In genomic region chr12:111434680-111435338, GRCh38 we compare ENCODE assay signal across 8 cellular contexts. TPM values are rescaled to one million over a fixed set of nuclear protein-coding genes. Genes with fewer than 3 reads are reported as not detected.
DNase-seq lines count a peak whose midpoint lies in the region; ATAC-seq and TF ChIP-seq lines count a peak whose summit lies in the region.

No MANE protein-coding gene starts in this region.

- H3K36me3 ChIP-seq in esophagus muscularis mucosa (peaks cover 0 to 3% (median 0%) of the 10 kb centered on the region in 4 donors), prostate gland (no peaks in the 10 kb centered on the region), upper lobe of right lung (no peaks in the 10 kb centered on the region)

- no peak for TF ChIP-seq EP300 in esophagus muscularis mucosa (IDR thresholded peaks at IDR 0.05)

- ATAC-seq in upper lobe of right lung = peak; percentile 45

- H3K27me3 ChIP-seq in esophagus muscularis mucosa = no peaks in the 10 kb centered on the region
- H3K27me3 ChIP-seq in prostate gland (replicated peaks; ENCODE audit: insufficient read depth) = no peaks in the 10 kb centered on the region
- no peaks in the 10 kb centered on the region for H3K27me3 ChIP-seq in upper lobe of right lung

- H3K27ac ChIP-seq in esophagus muscularis mucosa (replicated peaks in 1 of 4) (peak overlapping the region; percentile 47 to 71 (median 62)), prostate gland (peak overlapping the region; percentile 44 to 57), upper lobe of right lung (peak overlapping the region; percentile 74)

- H3K4me3 ChIP-seq in esophagus muscularis mucosa (peak overlapping the region; percentile 13 to 26 (median 23)), prostate gland (no peak overlapping the region), upper lobe of right lung (no peak overlapping the region)

- H3K4me1 ChIP-seq in esophagus muscularis mucosa (peaks cover 96 to 100% (median 98%) of the 10 kb centered on the region in 4 donors), prostate gland (replicated peaks) (peaks cover 3% of the 10 kb centered on the region), upper lobe of right lung (peaks cover 95% of the 10 kb centered on the region)

- DNase-seq in G401 (ENCODE audit: low spot score) (peak; percentile 69), H4 (ENCODE audit: low spot score) (peak; percentile 43), NCI-H2196 (lab: John Stamatoyannopoulos, UW; ENCODE audit: unreplicated experiment) (peak; percentile 65), activated T-cell treated with anti-CD3 and anti-CD28 coated beads for 4 hours (peak; percentile 78), esophagus muscularis mucosa (ENCODE audit: extremely low spot score) (peak; percentile 93), prostate gland (ENCODE audit: low spot score) (peak; percentile 36), upper lobe of right lung (no peak), retina (no peak)

- no peaks in the 10 kb centered on the region for H3K9me3 ChIP-seq in esophagus muscularis mucosa
- no peaks in the 10 kb centered on the region for H3K9me3 ChIP-seq in prostate gland
- H3K9me3 ChIP-seq in upper lobe of right lung = no peaks in the 10 kb centered on the region

- in situ Hi-C loops in G401 (cut with HindIII; ENCODE audit: low sequenced_read_pairs) = no loop called here

- 10% methylated on average over 13 of the region's 18 CpGs for whole genome bisulfite sequencing in esophagus muscularis mucosa
- 24% methylated on average over 18 of the region's 18 CpGs for WGBS in prostate gland

- intact Hi-C loops in esophagus muscularis mucosa (cut with DNase I) (no loop called here), prostate gland (cut with DNase I) (no loop called here), upper lobe of right lung (cut with DNase I) (no loop called here)

- TF ChIP-seq CTCF in esophagus muscularis mucosa (IDR thresholded peaks at IDR 0.05) (no peak), prostate gland (IDR thresholded peaks at IDR 0.05) (no peak), upper lobe of right lung (IDR thresholded peaks at IDR 0.05) (no peak)

- TF ChIP-seq POLR2A in esophagus muscularis mucosa (IDR thresholded peaks at IDR 0.05; ENCODE audit: low read depth) (no peak), prostate gland (IDR thresholded peaks at IDR 0.05) (no peak)

RNA-seq across cellular contexts. Expression of gene SH2B3, which starts 29.1 kb away (rescaled TPM):
- total RNA-seq in G401 (2014; rRNA removed; shearing (Covaris generic)) = 5.7 and 9.9 TPM in 2 replicates
- total RNA-seq in H4 (2014; rRNA removed; shearing (Covaris generic)) = 11.5 and 12.1 TPM in 2 replicates
- total RNA-seq in esophagus muscularis mucosa (10 to 100 TPM; 24.9 to 49.4 (median 41.8) TPM), prostate gland (10 to 100 TPM; 13.3 to 34.8 TPM), upper lobe of right lung (47.1 TPM)

Comparison
In these comparisons a context has a peak if more than half of its experiments do, and no peak if none do; other contexts are left out.
1. DNase-seq: peak in G401 (single experiment), H4 (single experiment), NCI-H2196 (single experiment), activated T-cell treated with anti-CD3 and anti-CD28 coated beads for 4 hours (single experiment), esophagus muscularis mucosa (single experiment) and prostate gland (single experiment); none in upper lobe of right lung (single experiment) and retina (single experiment).
2. H3K4me3 ChIP-seq: peak in esophagus muscularis mucosa (4 of 4); none in prostate gland (0 of 2) and upper lobe of right lung (single experiment).
3. Peak in every context shown above with its lines, with median percentiles within 50 percentile points of each other: H3K27ac ChIP-seq.